19 cellular contexts compared by ENCODE assay signal in genomic region chr22:40469181-40469580, GRCh38.
A peak's percentile ranks its signal among the peaks of the same experiment; 100 is the strongest.
DNase-seq lines count a peak whose midpoint lies in the region; ATAC-seq, FAIRE-seq and TF ChIP-seq lines count a peak whose summit lies in the region.
"Had no signal": no experiment of that assay in that cellular context is flagged by ENCODE, and none has a peak within 500 bp of the region (broad histone marks: within the 10 kb centered on the region; RNA-seq: fewer than 3 reads in every experiment).

No MANE protein-coding gene starts in this region.

- H3K79me2 ChIP-seq in K562 (ENCODE audit: control insufficient read depth, insufficient read depth, low read length) = no peaks in the 10 kb centered on the region; the same call in 2 of the 3 replicates

- CTCF ChIA-PET in K562 (lab: Yijun Ruan, JAX; ENCODE audit: low intra/inter-chr PET ratio) = no interaction called here

- peaks cover 37% of the 10 kb centered on the region for H3K4me1 Mint-ChIP-seq in nephron

- 8% methylated on average over 5 of the region's 5 CpGs for WGBS in K562 (ENCODE audit: insufficient coverage, low coverage, missing lambda C conversion rate)

- POLR2A ChIA-PET in K562 (lab: Yijun Ruan, JAX) = interaction anchor here (0.6 to 1.1 kb wide), 3 partner anchors 9 to 183 kb away, joined by 3 read pairs; no protein-coding TSS in a partner anchor

- TF ChIP-seq RAD21 in K562 (CRISPR knock-in tag; conservative IDR thresholded peaks at IDR 0.05 in 1 of 2, IDR thresholded peaks at IDR 0.05 in 1 of 2) = no peak

- H3K36me3 ChIP-seq in K562 (ENCODE audit: control insufficient read depth, insufficient read depth, low read length) = no peaks in the 10 kb centered on the region
- H3K36me3 ChIP-seq in MG63 = peaks cover 11% of the 10 kb centered on the region; the same call in 1 of the 2 replicates

- no peak for TF ChIP-seq CTCF in K562 (IDR thresholded peaks at IDR 0.05 in 2 of 3, conservative IDR thresholded peaks at IDR 0.05 in 1 of 3; ENCODE audit: insufficient read depth in 2 of 3, low read depth in 1 of 3, low read length in 3 of 3)
- no peak for TF ChIP-seq CTCF in nephron (IDR thresholded peaks at IDR 0.05; ENCODE audit: unreplicated experiment in 3 of 3)

- no peaks in the 10 kb centered on the region for H4K20me1 ChIP-seq in K562 (replicated peaks; ENCODE audit: control insufficient read depth, insufficient read depth, low read length)

- in situ Hi-C loops in K562 (cut with MboI) = no loop called here

- H3K27me3 ChIP-seq in K562 (ENCODE audit: control insufficient read depth in 2 of 2, insufficient read depth in 2 of 2, low read length in 2 of 2) = no peaks in the 10 kb centered on the region
- H3K27me3 ChIP-seq in MG63 = no peaks in the 10 kb centered on the region; the same call in 1 of the 2 replicates

- TF ChIP-seq EP300 in K562 (IDR thresholded peaks at IDR 0.05; ENCODE audit: low read length) = no peak

- peak; percentile 40 for DNase-seq in DMS 273 treated with DMSO at 0.1 percent for 48 hours (lab: John Stamatoyannopoulos, UW)
- peak; percentile 32 for DNase-seq in NCI-H524 treated with DMSO at 0.1 percent for 48 hours (lab: John Stamatoyannopoulos, UW)
- peak; percentile 19 to 77 (median 40) for DNase-seq in K562 (ENCODE audit: extremely low read depth in 1 of 4, low spot score in 3 of 4)
- DNase-seq in stimulated activated CD4-positive, alpha-beta T cell treated with anti-CD3 and anti-CD28 coated beads, Interleukin-2, amount 100 ng/mL, for 48 hours = no peak
- DNase-seq in T-helper 9 cell = no peak
- DNase-seq in MG63 = no peak
- DNase-seq: ACHN, AML-193, GF-D8, GOT3, KG1, MV-4-11, NCI-H187 treated with DMSO at 0.1 percent for 48 hours, PC-9, SIG-M5 had no signal

- peak; percentile 96 for ATAC-seq in K562
- ATAC-seq in HG03280 (IDR thresholded peaks at IDR 0.05; ENCODE audit: unreplicated experiment) = no peak

- no TSS peak for BruUV-seq in K562 (replicated peaks; lab: Mats Ljungman, UMichigan)

- no peaks in the 10 kb centered on the region for H3K9me3 Mint-ChIP-seq in nephron

- H2AFZ ChIP-seq in K562 (ENCODE audit: low read depth, low read length) = peak overlapping the region; percentile 80
- H2AFZ ChIP-seq: PC-9 had no signal

- no peaks in the 10 kb centered on the region for H3K27me3 Mint-ChIP-seq in nephron (ENCODE audit: low read depth)

- no peak overlapping the region for H3K4me3 Mint-ChIP-seq in nephron

- H3K27ac ChIP-seq in K562 (ENCODE audit: extremely low read depth, low read depth, low read length) = peak overlapping the region; percentile 55; the same call in 1 of the 3 replicates
- H3K27ac ChIP-seq: C4-2B, PC-9, RWPE1 had no signal

- peaks cover 5 to 29% of the 10 kb centered on the region in 2 experiments for H3K4me1 ChIP-seq in K562 (replicated peaks in 1 of 2; ENCODE audit: control insufficient read depth in 2 of 2, insufficient read depth in 2 of 2, low read length in 2 of 2)

- H3K4me2 ChIP-seq in K562 (ENCODE audit: insufficient read depth, low read length) = peak overlapping the region; percentile 25
- H3K4me2 ChIP-seq: PC-9 had no signal

- H3K9ac ChIP-seq in K562 (ENCODE audit: insufficient read depth in 1 of 2, low read depth in 2 of 2, low read length in 2 of 2) = peak overlapping the region in 1 of 2 experiments; percentile 8; a peak in 1 of 4 replicates

- no peaks in the 10 kb centered on the region for H3K9me3 ChIP-seq in K562 (replicated peaks; ENCODE audit: control insufficient read depth, insufficient read depth, low read depth, low read length)
- no peaks in the 10 kb centered on the region for H3K9me3 ChIP-seq in MG63

- intact Hi-C loops in K562 (cut with micrococcal nuclease) = no loop called here

- no peak overlapping the region for H3K4me3 ChIP-seq in K562
- no peak overlapping the region for H3K4me3 ChIP-seq in MG63
- H3K4me3 ChIP-seq: PC-9 had no signal

- H3K27ac Mint-ChIP-seq in nephron = peak overlapping the region; percentile 40 to 68 (median 65)

- no peak for TF ChIP-seq POLR2A in K562 (conservative IDR thresholded peaks at IDR 0.05)

- peaks cover 4% of the 10 kb centered on the region for H3K36me3 Mint-ChIP-seq in nephron (ENCODE audit: low read depth)

- no peaks in the 10 kb centered on the region for H3K9me1 ChIP-seq in K562 (ENCODE audit: control insufficient read depth, insufficient read depth, low read length)

- FAIRE-seq in K562 (lab: Jason Lieb, UNC) = peak; percentile 84

TF ChIP-seq in K562, 482 proteins besides CTCF, POLR2A, EP300 and RAD21 (continues in another document):
- TF ChIP-seq OTX1 (CRISPR knock-in tag; IDR thresholded peaks at IDR 0.05) = no peak
- no peak for TF ChIP-seq NKRF (IDR thresholded peaks at IDR 0.05; ENCODE audit: borderline replicate concordance)
- no peak for TF ChIP-seq HCFC1 (IDR thresholded peaks at IDR 0.05; ENCODE audit: low read depth, low read length)
- TF ChIP-seq CSDE1 (IDR thresholded peaks at IDR 0.05) = no peak
- TF ChIP-seq L3MBTL2 (IDR thresholded peaks at IDR 0.05) = peak; percentile 79
- TF ChIP-seq RAD51 (IDR thresholded peaks at IDR 0.05; ENCODE audit: borderline replicate concordance, low read depth) = peak; percentile 33; the same call in 1 of the 2 replicates
- no peak for TF ChIP-seq POLR2H (tag; IDR thresholded peaks at IDR 0.05; ENCODE audit: low read depth)
- no peak for TF ChIP-seq CREB5 (CRISPR knock-in tag; IDR thresholded peaks at IDR 0.05)
- 0 out of 2 replicates have a peak, but pooled peaks have one; percentile 26 for TF ChIP-seq TOE1 (IDR thresholded peaks at IDR 0.05; ENCODE audit: borderline replicate concordance)
- TF ChIP-seq TOE1 (CRISPR knock-in tag; IDR thresholded peaks at IDR 0.05; ENCODE audit: borderline replicate concordance, low read depth) = no peak
- TF ChIP-seq ZNF766 (CRISPR knock-in tag; conservative IDR thresholded peaks at IDR 0.05) = peak; percentile 96
- TF ChIP-seq NR0B1 (IDR thresholded peaks at IDR 0.05; ENCODE audit: partially characterized antibody) = no peak
- peak; percentile 68 for TF ChIP-seq MYC (IDR thresholded peaks at IDR 0.05; ENCODE audit: low read depth, low read length)
- no peak for TF ChIP-seq MYC (CRISPR knock-in tag; IDR thresholded peaks at IDR 0.05; ENCODE audit: borderline replicate concordance, low read depth)
- TF ChIP-seq MAX (CRISPR knock-in tag; IDR thresholded peaks at IDR 0.05) = peak; percentile 51
- TF ChIP-seq JUND (IDR thresholded peaks at IDR 0.05; ENCODE audit: borderline replicate concordance, low read depth, low read length) = 0 out of 2 replicates have a peak, but pooled peaks have one; percentile 11
- TF ChIP-seq JUND (tag; IDR thresholded peaks at IDR 0.05; ENCODE audit: borderline replicate concordance, low read depth, low read length) = no peak; the same call in 2 of the 3 replicates
- no peak for TF ChIP-seq SMARCC2 (IDR thresholded peaks at IDR 0.05; ENCODE audit: low read depth)
- no peak for TF ChIP-seq E2F5 (CRISPR knock-in tag; IDR thresholded peaks at IDR 0.05)
- TF ChIP-seq MCM5 (IDR thresholded peaks at IDR 0.05; ENCODE audit: low read depth) = no peak

Comparison
In these comparisons a context has a peak if more than half of its experiments do, and no peak if none do; other contexts are left out.
1. DNase-seq: peak in DMS 273 treated with DMSO at 0.1 percent for 48 hours (single experiment), NCI-H524 treated with DMSO at 0.1 percent for 48 hours (single experiment) and K562 (4 of 4); none in stimulated activated CD4-positive, alpha-beta T cell treated with anti-CD3 and anti-CD28 coated beads, Interleukin-2, amount 100 ng/mL, for 48 hours (0 of 2), T-helper 9 cell (single experiment) and MG63 (single experiment).